ENCODE assay signal across 22 cellular contexts in the genomic region with DNA sequence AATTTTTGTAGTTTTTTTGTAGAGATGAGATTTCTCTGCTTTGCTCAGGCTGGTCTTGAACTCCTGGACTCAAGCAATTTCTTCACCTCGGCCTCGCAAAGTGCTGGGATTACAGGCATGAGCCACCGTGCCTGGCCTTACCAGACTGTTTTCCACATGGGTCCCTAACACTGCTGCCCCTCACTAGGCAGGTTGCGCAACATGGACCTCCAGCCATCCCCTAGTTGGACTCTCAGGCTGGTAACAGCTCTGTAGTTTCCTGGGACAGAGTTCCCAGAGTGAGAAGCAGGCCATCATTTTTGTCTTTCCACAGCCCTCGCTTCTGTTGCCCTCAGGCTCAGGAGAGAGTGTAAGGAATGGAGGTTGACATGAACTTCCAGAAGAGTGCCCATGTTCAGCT.
"Had no signal": no experiment of that assay in that cellular context is flagged by ENCODE, and none has a peak within 500 bp of the region (broad histone marks: within the 10 kb centered on the region; RNA-seq: fewer than 3 reads in every experiment).

No MANE protein-coding gene starts in this region.

- H3K27ac ChIP-seq: coronary artery, dorsolateral prefrontal cortex, esophagus muscularis mucosa, foreskin keratinocyte, gastroesophageal sphincter, heart left ventricle, left lung, lower lobe of right lung had no signal

- H3K9me3 ChIP-seq: esophagus muscularis mucosa, gastroesophageal sphincter, heart left ventricle, left lung, lower lobe of right lung, mucosa of descending colon had no signal

- H3K4me3 ChIP-seq: coronary artery, dorsolateral prefrontal cortex, esophagus muscularis mucosa, gastroesophageal sphincter, heart left ventricle, left lung, lower lobe of right lung, mucosa of descending colon had no signal

- FAIRE-seq: colon, endothelial cell of umbilical vein, frontal cortex, islet of Langerhans, keratinocyte had no signal

- DNase-seq: dermis blood vessel endothelial cell; dorsolateral prefrontal cortex; effector CD4-positive, alpha-beta T cell; effector memory CD4-positive, alpha-beta T cell; foreskin keratinocyte; heart left ventricle; hippocampal formation; left cardiac atrium; left lung; left ventricle myocardium superior; lower lobe of right lung; mesenchymal stem cell; mucosa of descending colon; naive B cell had no signal

- ATAC-seq: foreskin keratinocyte, gastroesophageal sphincter, heart left ventricle, left cardiac atrium, left lung, left ventricle myocardium superior, lower lobe of right lung, mucosa of descending colon had no signal

- H3K36me3 ChIP-seq: esophagus muscularis mucosa, gastroesophageal sphincter, heart left ventricle, left lung, lower lobe of right lung had no signal

- H3K27me3 ChIP-seq: esophagus muscularis mucosa, gastroesophageal sphincter, left lung had no signal

- H3K4me1 ChIP-seq: esophagus muscularis mucosa, foreskin keratinocyte, gastroesophageal sphincter, heart left ventricle, left lung, lower lobe of right lung had no signal
